ENCODE assay signal across 9 cellular contexts in genomic region chr15:31372635-31373091, GRCh38. TPM values are rescaled to one million over a fixed set of nuclear protein-coding genes. Genes with fewer than 3 reads are reported as not detected.
A peak's percentile ranks its signal among the peaks of the same experiment; 100 is the strongest.
DNase-seq lines count a peak whose midpoint lies in the region; ATAC-seq and TF ChIP-seq lines count a peak whose summit lies in the region.
"Had no signal": no experiment of that assay in that cellular context is flagged by ENCODE, and none has a peak within 500 bp of the region (broad histone marks: within the 10 kb centered on the region; RNA-seq: fewer than 3 reads in every experiment).

No MANE protein-coding gene starts in this region.

- no peak overlapping the region for H3K4me3 ChIP-seq in transverse colon

- peak overlapping the region; percentile 63 for H3K27ac Mint-ChIP-seq in activated CD4-positive, alpha-beta T cell treated with anti-CD3 and anti-CD28 coated beads, Interleukin-2, amount 10 ng/mL, durations not matched to agents 24 days and 14 days
- peak overlapping the region; percentile 74 for H3K27ac Mint-ChIP-seq in central memory CD8-positive, alpha-beta T cell (ENCODE audit: low read depth)

- H3K4me1 ChIP-seq in transverse colon, result peaks cover 18 to 75% (median 47%) of the 10 kb centered on the region in 4 donors

- DNase-seq in activated CD4-positive, alpha-beta T cell treated with anti-CD3 and anti-CD28 coated beads, Interleukin-2, amount 10 ng/mL, durations not matched to agents 24 days and 14 days, result no peak
- no peak for DNase-seq in activated CD4-positive, alpha-beta T cell treated with anti-CD3 and anti-CD28 coated beads for 4 hours
- no peak for DNase-seq in central memory CD8-positive, alpha-beta T cell (ENCODE audit: low spot score in 2 of 2)
- DNase-seq in left kidney (ENCODE audit: low read depth, low spot score) (peak; percentile 55), transverse colon (no peak), OCI-M2 (lab: John Stamatoyannopoulos, UW; ENCODE audit: unreplicated experiment) (no peak)
- DNase-seq: activated CD4-positive, CD25-positive, alpha-beta regulatory T cell treated with anti-CD3 and anti-CD28 coated beads, Interleukin-2, amount 50 U/mL, for 72 hours had no signal

- no peak overlapping the region for H3K4me3 Mint-ChIP-seq in activated CD4-positive, alpha-beta T cell treated with anti-CD3 and anti-CD28 coated beads, Interleukin-2, amount 10 ng/mL, durations not matched to agents 24 days and 14 days
- H3K4me3 Mint-ChIP-seq in central memory CD8-positive, alpha-beta T cell, result peak overlapping the region; percentile 18

- no peaks in the 10 kb centered on the region for H3K9me3 ChIP-seq in transverse colon

- no peak for TF ChIP-seq POLR2A in transverse colon (IDR thresholded peaks at IDR 0.05)

- no peaks in the 10 kb centered on the region for H3K27me3 ChIP-seq in transverse colon

- ATAC-seq in central memory CD8-positive, alpha-beta T cell (replicated peaks; ENCODE audit: extremely low read depth, poor library complexity, severe bottlenecking), result no peak
- no peak for ATAC-seq in HG03521 (IDR thresholded peaks at IDR 0.05; ENCODE audit: unreplicated experiment)
- no peak for ATAC-seq in HG02678 (IDR thresholded peaks at IDR 0.05; ENCODE audit: unreplicated experiment)

- 78% methylated on average over 12 of the region's 14 CpGs; no CpG with 5 or more reads in 1 of the 2 donors for WGBS in transverse colon (ENCODE audit: low coverage in 1 of 2), 2 donors

- TF ChIP-seq EP300 in transverse colon (IDR thresholded peaks at IDR 0.05; ENCODE audit: low read depth), result no peak

- H3K9me3 Mint-ChIP-seq in activated CD4-positive, alpha-beta T cell treated with anti-CD3 and anti-CD28 coated beads, Interleukin-2, amount 10 ng/mL, durations not matched to agents 24 days and 14 days, result peaks cover 3% of the 10 kb centered on the region
- peaks cover 5% of the 10 kb centered on the region for H3K9me3 Mint-ChIP-seq in central memory CD8-positive, alpha-beta T cell

- H3K36me3 Mint-ChIP-seq in activated CD4-positive, alpha-beta T cell treated with anti-CD3 and anti-CD28 coated beads, Interleukin-2, amount 10 ng/mL, durations not matched to agents 24 days and 14 days (ENCODE audit: low read depth), result peaks cover 55% of the 10 kb centered on the region
- peaks cover 56% of the 10 kb centered on the region for H3K36me3 Mint-ChIP-seq in central memory CD8-positive, alpha-beta T cell (ENCODE audit: insufficient read depth)

- no peaks in the 10 kb centered on the region for H3K27me3 Mint-ChIP-seq in activated CD4-positive, alpha-beta T cell treated with anti-CD3 and anti-CD28 coated beads, Interleukin-2, amount 10 ng/mL, durations not matched to agents 24 days and 14 days
- no peaks in the 10 kb centered on the region for H3K27me3 Mint-ChIP-seq in central memory CD8-positive, alpha-beta T cell

- in situ Hi-C loops in transverse colon (cut with MboI; ENCODE audit: low pct_ligation_motif_present in 1 of 4, low pct_unique_long_range_greater_than_20kb in 1 of 4, low sequenced_read_pairs in 3 of 4), result no loop called here

- TF ChIP-seq CTCF in transverse colon (IDR thresholded peaks at IDR 0.05), result no peak

- intact Hi-C loops in activated CD4-positive, alpha-beta T cell treated with anti-CD3 and anti-CD28 coated beads, Interleukin-2, amount 10 ng/mL, durations not matched to agents 24 days and 14 days (cut with micrococcal nuclease), result no loop called here
- intact Hi-C loops in transverse colon (cut with DNase I; ENCODE audit: low total_unique reads), result loop anchor here (5.0 kb wide), 1 partner anchor 110 kb away; no protein-coding TSS in a partner anchor

- peaks cover 49% of the 10 kb centered on the region for H3K4me1 Mint-ChIP-seq in activated CD4-positive, alpha-beta T cell treated with anti-CD3 and anti-CD28 coated beads, Interleukin-2, amount 10 ng/mL, durations not matched to agents 24 days and 14 days
- H3K4me1 Mint-ChIP-seq in central memory CD8-positive, alpha-beta T cell, result peaks cover 37% of the 10 kb centered on the region

- H3K27ac ChIP-seq in transverse colon, result peak overlapping the region; percentile 60 to 75 (median 69)

- peaks cover 0 to 12% (median 3%) of the 10 kb centered on the region in 4 donors for H3K36me3 ChIP-seq in transverse colon

RNA-seq across cellular contexts. Expression of gene KLF13, which starts 46.0 kb away (rescaled TPM):
- 122 and 135 TPM in 2 replicates for total RNA-seq in activated CD4-positive, alpha-beta T cell treated with anti-CD3 and anti-CD28 coated beads, Interleukin-2, amount 10 ng/mL, durations not matched to agents 24 days and 14 days
- total RNA-seq in transverse colon, result 10 to 100 TPM; 39.0 to 81.2 (median 68.8) TPM
